ENCODE assay signal across 19 cellular contexts in genomic region chr15:60941448-60941847, GRCh38.
A peak's percentile ranks its signal among the peaks of the same experiment; 100 is the strongest.
DNase-seq lines count a peak whose midpoint lies in the region; ATAC-seq and TF ChIP-seq lines count a peak whose summit lies in the region.
"Had no signal": no experiment of that assay in that cellular context is flagged by ENCODE, and none has a peak within 500 bp of the region (broad histone marks: within the 10 kb centered on the region; RNA-seq: fewer than 3 reads in every experiment).

No MANE protein-coding gene starts in this region.

- H3K4me1 ChIP-seq in adipocyte (ENCODE audit: control insufficient read depth, insufficient read depth, low read length) (peaks cover 29% of the 10 kb centered on the region), foreskin keratinocyte (no peaks in the 10 kb centered on the region)
- no peaks in the 10 kb centered on the region for H3K4me1 ChIP-seq in effector memory CD4-positive, alpha-beta T cell (ENCODE audit: control insufficient read depth, insufficient read depth, low read length, poor library complexity, severe bottlenecking)

- CTCF ChIA-PET in AG04450 (lab: Charles Lee) = interaction anchor here (0.7 to 1.1 kb wide), 2 partner anchors 10 to 23 kb away, joined by 3 read pairs; no protein-coding TSS in a partner anchor

- peak overlapping the region; percentile 85 for H3K27ac Mint-ChIP-seq in HFFc6
- H3K27ac Mint-ChIP-seq in activated T-cell treated with anti-CD3 and anti-CD28 coated beads, Interleukin-2, amount 50 U/mL, for 24 hours = no peak overlapping the region
- H3K27ac Mint-ChIP-seq: activated CD8-positive, alpha-beta memory T cell treated with anti-CD3 and anti-CD28 coated beads, Interleukin-2, amount 10 ng/mL, durations not matched to agents 7 days and 5 days; nephron; T-helper 1 cell treated with Interleukin-12 subunit alpha and Interleukin-12 subunit beta and Interleukin-4 antibody, amounts not matched to agents 30 μg/mL and 1 μg/mL, for 36 hours had no signal

- H3K9me3 ChIP-seq in AG04450 (ENCODE audit: control insufficient read depth, insufficient read depth, low read length) (peaks cover 4% of the 10 kb centered on the region; the same call in 1 of the 2 replicates), adipocyte (ENCODE audit: control insufficient read depth, low read length) (no peaks in the 10 kb centered on the region)
- H3K9me3 ChIP-seq in effector memory CD4-positive, alpha-beta T cell (ENCODE audit: control insufficient read depth, low read length) = no peaks in the 10 kb centered on the region
- H3K9me3 ChIP-seq: BE2C, psoas muscle had no signal

- ATAC-seq in foreskin keratinocyte (peak; percentile 67), HG03354 (IDR thresholded peaks at IDR 0.05; ENCODE audit: poor library complexity, severe bottlenecking, unreplicated experiment) (no peak)
- ATAC-seq: activated CD8-positive, alpha-beta memory T cell treated with anti-CD3 and anti-CD28 coated beads, Interleukin-2, amount 10 ng/mL, durations not matched to agents 7 days and 5 days; Panc1 had no signal

- no peaks in the 10 kb centered on the region for H3K9me3 Mint-ChIP-seq in HFFc6
- H3K9me3 Mint-ChIP-seq in activated T-cell treated with anti-CD3 and anti-CD28 coated beads, Interleukin-2, amount 50 U/mL, for 24 hours = no peaks in the 10 kb centered on the region
- H3K9me3 Mint-ChIP-seq: T-helper 1 cell treated with Interleukin-12 subunit alpha and Interleukin-12 subunit beta and Interleukin-4 antibody, amounts not matched to agents 30 μg/mL and 1 μg/mL, for 36 hours had no signal

- peaks cover 31% of the 10 kb centered on the region for H3K4me1 Mint-ChIP-seq in HFFc6 (ENCODE audit: low read depth)
- peaks cover 6% of the 10 kb centered on the region for H3K4me1 Mint-ChIP-seq in activated T-cell treated with anti-CD3 and anti-CD28 coated beads, Interleukin-2, amount 50 U/mL, for 24 hours (ENCODE audit: low read depth)
- H3K4me1 Mint-ChIP-seq: activated CD8-positive, alpha-beta memory T cell treated with anti-CD3 and anti-CD28 coated beads, Interleukin-2, amount 10 ng/mL, durations not matched to agents 7 days and 5 days; nephron had no signal

- no peaks in the 10 kb centered on the region for H3K27me3 ChIP-seq in AG04450 (ENCODE audit: control insufficient read depth, insufficient read depth, low read length)
- no peaks in the 10 kb centered on the region for H3K27me3 ChIP-seq in adipocyte (replicated peaks; ENCODE audit: control insufficient read depth, insufficient read depth, low read length)
- no peaks in the 10 kb centered on the region for H3K27me3 ChIP-seq in foreskin keratinocyte
- H3K27me3 ChIP-seq in effector memory CD4-positive, alpha-beta T cell (replicated peaks; ENCODE audit: control insufficient read depth, insufficient read depth, low read length, poor library complexity, severe bottlenecking) = peaks cover 2% of the 10 kb centered on the region
- H3K27me3 ChIP-seq: BE2C, dorsolateral prefrontal cortex had no signal

- no peaks in the 10 kb centered on the region for H3K36me3 Mint-ChIP-seq in HFFc6 (ENCODE audit: low read depth)
- H3K36me3 Mint-ChIP-seq in activated T-cell treated with anti-CD3 and anti-CD28 coated beads, Interleukin-2, amount 50 U/mL, for 24 hours (ENCODE audit: low read depth) = no peaks in the 10 kb centered on the region
- H3K36me3 Mint-ChIP-seq: activated CD8-positive, alpha-beta memory T cell treated with anti-CD3 and anti-CD28 coated beads, Interleukin-2, amount 10 ng/mL, durations not matched to agents 7 days and 5 days had no signal

- H3K4me3 Mint-ChIP-seq in HFFc6 = peak overlapping the region; percentile 45; the same call in 1 of the 2 replicates
- H3K4me3 Mint-ChIP-seq in activated T-cell treated with anti-CD3 and anti-CD28 coated beads, Interleukin-2, amount 50 U/mL, for 24 hours = no peak overlapping the region
- H3K4me3 Mint-ChIP-seq: activated CD8-positive, alpha-beta memory T cell treated with anti-CD3 and anti-CD28 coated beads, Interleukin-2, amount 10 ng/mL, durations not matched to agents 7 days and 5 days; nephron; T-helper 1 cell treated with Interleukin-12 subunit alpha and Interleukin-12 subunit beta and Interleukin-4 antibody, amounts not matched to agents 30 μg/mL and 1 μg/mL, for 36 hours had no signal

- H3K4me3 ChIP-seq in AG04450 (ENCODE audit: low read depth, low read length) (no peak overlapping the region), adipocyte (ENCODE audit: low read length) (no peak overlapping the region)
- H3K4me3 ChIP-seq in effector memory CD4-positive, alpha-beta T cell (ENCODE audit: insufficient read depth, low read depth, low read length, poor library complexity, severe bottlenecking) = no peak overlapping the region
- H3K4me3 ChIP-seq: dorsolateral prefrontal cortex, psoas muscle had no signal

- peak overlapping the region; percentile 49 for H3K27ac ChIP-seq in AG04450 (ENCODE audit: low read depth, low read length)
- H3K27ac ChIP-seq in foreskin keratinocyte = peak overlapping the region; percentile 60
- H3K27ac ChIP-seq in effector memory CD4-positive, alpha-beta T cell (ENCODE audit: insufficient read depth, low read length, poor library complexity, severe bottlenecking) = no peak overlapping the region
- H3K27ac ChIP-seq: dorsolateral prefrontal cortex, psoas muscle had no signal

- TF ChIP-seq CTCF in AG04450 (IDR thresholded peaks at IDR 0.05; ENCODE audit: low read depth, low read length) (no peak), HFFc6 (IDR thresholded peaks at IDR 0.05) (no peak), foreskin keratinocyte (conservative IDR thresholded peaks at IDR 0.05) (no peak)

- POLR2A ChIA-PET in AG04450 (lab: Yijun Ruan, JAX) = no interaction called here

- H3K36me3 ChIP-seq in adipocyte (ENCODE audit: control insufficient read depth, insufficient read depth, low read length, severe bottlenecking) = no peaks in the 10 kb centered on the region
- no peaks in the 10 kb centered on the region for H3K36me3 ChIP-seq in effector memory CD4-positive, alpha-beta T cell (ENCODE audit: control insufficient read depth, insufficient read depth, low read length)
- H3K36me3 ChIP-seq: BE2C had no signal

- H3K27me3 Mint-ChIP-seq in HFFc6 (ENCODE audit: insufficient read depth) = no peaks in the 10 kb centered on the region
- H3K27me3 Mint-ChIP-seq in activated T-cell treated with anti-CD3 and anti-CD28 coated beads, Interleukin-2, amount 50 U/mL, for 24 hours = peaks cover 21% of the 10 kb centered on the region

- DNase-seq in AG04450 (ENCODE audit: low read depth, low spot score) (peak; percentile 49), HFFc6 (peak; percentile 95), adipocyte (ENCODE audit: low read depth) (peak; percentile 58), foreskin keratinocyte (peak; percentile 67 to 88), SIG-M5 (lab: John Stamatoyannopoulos, UW) (no peak)
- no peak for DNase-seq in activated T-cell treated with anti-CD3 and anti-CD28 coated beads, Interleukin-2, amount 50 U/mL, for 24 hours
- no peak for DNase-seq in effector memory CD4-positive, alpha-beta T cell
- DNase-seq: activated CD8-positive, alpha-beta memory T cell treated with anti-CD3 and anti-CD28 coated beads, Interleukin-2, amount 10 ng/mL, durations not matched to agents 7 days and 5 days; activated gamma-delta T cell treated with Interleukin-2 at 50 U/mL for 16 hours; BE2C; dorsolateral prefrontal cortex; Kasumi-1; NCI-H1694 treated with DMSO at 0.1 percent for 48 hours; NCI-H526 had no signal

- no peak overlapping the region for H3K9ac ChIP-seq in adipocyte (ENCODE audit: low read length)

Comparison
In these comparisons a context has a peak if more than half of its experiments do, and no peak if none do; other contexts are left out.
1. DNase-seq: peak in AG04450 (single experiment), HFFc6 (single experiment), adipocyte (single experiment) and foreskin keratinocyte (2 of 2); none in activated T-cell treated with anti-CD3 and anti-CD28 coated beads, Interleukin-2, amount 50 U/mL, for 24 hours (single experiment), SIG-M5 (single experiment) and effector memory CD4-positive, alpha-beta T cell (0 of 3).